In genomic region chr15:57053470-57053869, GRCh38 we compare ENCODE assay signal across 18 cellular contexts.
A peak's percentile ranks its signal among the peaks of the same experiment; 100 is the strongest.
DNase-seq lines count a peak whose midpoint lies in the region; ATAC-seq, FAIRE-seq and TF ChIP-seq lines count a peak whose summit lies in the region.
"Had no signal": no experiment of that assay in that cellular context is flagged by ENCODE, and none has a peak within 500 bp of the region (broad histone marks: within the 10 kb centered on the region; RNA-seq: fewer than 3 reads in every experiment).

No MANE protein-coding gene starts in this region.

- dilution Hi-C loops in IMR-90 (cut with HindIII; ENCODE audit: low sequenced_read_pairs, unreplicated experiment) (no loop called here), endothelial cell of umbilical vein (cut with MboI; ENCODE audit: extremely low pct_ligation_motif_present, low sequenced_read_pairs) (no loop called here)

- BruUV-seq in IMR-90 (replicated peaks; lab: Mats Ljungman, UMichigan): no TSS peak
- no TSS peak for BruUV-seq in endothelial cell of umbilical vein (replicated peaks; lab: Mats Ljungman, UMichigan)

- no peaks in the 10 kb centered on the region for H3K27me3 Mint-ChIP-seq in progenitor cell of endocrine pancreas
- no peaks in the 10 kb centered on the region for H3K27me3 Mint-ChIP-seq in CD4-positive, alpha-beta T cell

- H3K9me3 ChIP-seq in IMR-90 (ENCODE audit: control insufficient read depth, insufficient read depth, low read length): no peaks in the 10 kb centered on the region
- H3K9me3 ChIP-seq in endothelial cell of umbilical vein (replicated peaks; ENCODE audit: control insufficient read depth, insufficient read depth, low read length): no peaks in the 10 kb centered on the region
- H3K9me3 ChIP-seq in CD4-positive, alpha-beta T cell (ENCODE audit: control insufficient read depth, low read length): no peaks in the 10 kb centered on the region
- H3K9me3 ChIP-seq: Peyer's patch had no signal

- no peak overlapping the region for H4K8ac ChIP-seq in IMR-90 (ENCODE audit: low read depth in 2 of 2, low read length in 2 of 2)

- no peak overlapping the region for H3K18ac ChIP-seq in IMR-90 (ENCODE audit: low read depth, low read length)

- H3K9me3 Mint-ChIP-seq in progenitor cell of endocrine pancreas (ENCODE audit: low read depth): peaks cover 4% of the 10 kb centered on the region
- no peaks in the 10 kb centered on the region for H3K9me3 Mint-ChIP-seq in CD4-positive, alpha-beta T cell
- H3K9me3 Mint-ChIP-seq: CD14-positive monocyte had no signal

- H2BK120ac ChIP-seq in IMR-90 (ENCODE audit: low read depth, low read length): no peak overlapping the region

- H4K20me1 ChIP-seq in IMR-90 (ENCODE audit: insufficient read depth, low read length): peaks cover 33% of the 10 kb centered on the region
- H4K20me1 ChIP-seq in endothelial cell of umbilical vein (replicated peaks; ENCODE audit: control insufficient read depth, extremely low read depth, insufficient read depth, low read length): peaks cover 9% of the 10 kb centered on the region

- intact Hi-C loops in IMR-90 (cut with micrococcal nuclease) (no loop called here), endothelial cell of umbilical vein (cut with micrococcal nuclease) (no loop called here)
- intact Hi-C loops in CD4-positive, alpha-beta T cell (cut with DNase I, micrococcal nuclease): loop anchor here in 1 of 2 experiments (10.0 kb wide), 1 partner anchor 49 kb away; no protein-coding TSS in a partner anchor

- H2AK5ac ChIP-seq in IMR-90 (ENCODE audit: low read depth, low read length): no peak overlapping the region

- 85% methylated on average over 2 of the region's 4 CpGs; no CpG with 5 or more reads in 1 of the 2 experiments for WGBS in IMR-90 (ENCODE audit: extremely low coverage in 2 of 2, insufficient read length in 1 of 2), 2 experiments

- H3K4ac ChIP-seq in IMR-90 (ENCODE audit: low read depth, low read length): 0 out of 2 replicates have a peak overlapping the region, but pooled peaks have one; percentile 13

- H3K79me2 ChIP-seq in endothelial cell of umbilical vein (ENCODE audit: control insufficient read depth, insufficient read depth, low read length): peaks cover 95% of the 10 kb centered on the region

- TF ChIP-seq CTCF in IMR-90 (conservative IDR thresholded peaks at IDR 0.05; ENCODE audit: low read depth, low read length) (no peak), endothelial cell of umbilical vein (IDR thresholded peaks at IDR 0.05; ENCODE audit: extremely low read depth in 1 of 2, insufficient read depth in 1 of 2, low read depth in 1 of 2, low read length in 2 of 2) (no peak), progenitor cell of endocrine pancreas (IDR thresholded peaks at IDR 0.05; ENCODE audit: unreplicated experiment) (no peak)
- TF ChIP-seq CTCF in CD4-positive, alpha-beta T cell (IDR thresholded peaks at IDR 0.05): no peak

- H3K27me3 ChIP-seq in IMR-90 (ENCODE audit: control insufficient read depth, insufficient read depth, low read length) (no peaks in the 10 kb centered on the region), endothelial cell of umbilical vein (ENCODE audit: control insufficient read depth in 2 of 2, insufficient read depth in 2 of 2, low read length in 2 of 2) (no peaks in the 10 kb centered on the region)
- no peaks in the 10 kb centered on the region for H3K27me3 ChIP-seq in CD4-positive, alpha-beta T cell (ENCODE audit: control insufficient read depth, insufficient read depth, low read length)
- H3K27me3 ChIP-seq: Peyer's patch had no signal

- no peak for FAIRE-seq in endothelial cell of umbilical vein (lab: Jason Lieb, UNC)
- FAIRE-seq: GM19239 had no signal

- no peak overlapping the region for H4K5ac ChIP-seq in IMR-90 (ENCODE audit: low read depth, low read length)

- peak overlapping the region; percentile 22; the same call in 1 of the 2 replicates for H3K4me2 ChIP-seq in IMR-90 (ENCODE audit: low read depth, low read length)
- H3K4me2 ChIP-seq in endothelial cell of umbilical vein (ENCODE audit: insufficient read depth, low read length): peak overlapping the region; percentile 58

- H3K4me3 ChIP-seq in IMR-90 (ENCODE audit: insufficient read depth, low read depth, low read length): no peak overlapping the region
- no peak overlapping the region for H3K4me3 ChIP-seq in endothelial cell of umbilical vein (replicated peaks in 1 of 3; ENCODE audit: insufficient read depth in 1 of 3, low read depth in 1 of 3, low read length in 3 of 3)
- H3K4me3 ChIP-seq: Peyer's patch had no signal

- no peak for ATAC-seq in IMR-90 (ENCODE audit: low read depth)
- no peak for ATAC-seq in CD4-positive, alpha-beta T cell (ENCODE audit: poor library complexity)
- ATAC-seq in HG03196 (IDR thresholded peaks at IDR 0.05; ENCODE audit: unreplicated experiment): no peak

- H2BK15ac ChIP-seq in IMR-90 (ENCODE audit: low read depth, low read length): no peak overlapping the region

- no peak for DNase-seq in IMR-90
- peak; percentile 37 for DNase-seq in NCI-H69 (lab: John Stamatoyannopoulos, UW)
- no peak for DNase-seq in endothelial cell of umbilical vein (ENCODE audit: low read depth, low spot score)
- no peak for DNase-seq in progenitor cell of endocrine pancreas (ENCODE audit: low spot score, unreplicated experiment)
- DNase-seq in CD4-positive, alpha-beta T cell: no peak
- DNase-seq in DMS79 treated with DMSO at 0.1 percent for 48 hours (lab: John Stamatoyannopoulos, UW): no peak
- DNase-seq: ACHN, AML-193, COR-L47, H7, NCI-H1105 treated with DMSO at 0.1 percent for 48 hours, NCI-H2029, NCI-H2171 treated with DMSO at 0.1 percent for 48 hours, Peyer's patch, SHP77 had no signal

- peaks cover 29 to 61% of the 10 kb centered on the region in 2 experiments for H3K79me1 ChIP-seq in IMR-90 (ENCODE audit: low read depth in 1 of 2, low read length in 2 of 2)

- no peaks in the 10 kb centered on the region for H3K36me3 ChIP-seq in IMR-90 (ENCODE audit: control insufficient read depth, insufficient read depth, low read length)
- no peaks in the 10 kb centered on the region for H3K36me3 ChIP-seq in endothelial cell of umbilical vein (ENCODE audit: control insufficient read depth in 2 of 2, extremely low read depth in 1 of 2, insufficient read depth in 2 of 2, low read length in 2 of 2)
- H3K36me3 ChIP-seq: Peyer's patch had no signal

- H3K36me3 Mint-ChIP-seq in progenitor cell of endocrine pancreas (ENCODE audit: insufficient read depth): peaks cover 3% of the 10 kb centered on the region
- H3K36me3 Mint-ChIP-seq in CD4-positive, alpha-beta T cell (ENCODE audit: low read depth): peaks cover 6% of the 10 kb centered on the region

- H3K23ac ChIP-seq in IMR-90 (ENCODE audit: low read depth, low read length): no peak overlapping the region

- H3K4me3 Mint-ChIP-seq in progenitor cell of endocrine pancreas (ENCODE audit: low read depth): no peak overlapping the region
- no peak overlapping the region for H3K4me3 Mint-ChIP-seq in CD4-positive, alpha-beta T cell
- H3K4me3 Mint-ChIP-seq: CD14-positive monocyte had no signal

- H3K14ac ChIP-seq in IMR-90 (replicated peaks; ENCODE audit: low read depth, low read length): no peak overlapping the region

- no peak overlapping the region for H2AK9ac ChIP-seq in IMR-90 (replicated peaks; ENCODE audit: low read depth, low read length, poor library complexity)

- H3K4me1 ChIP-seq in IMR-90 (ENCODE audit: control insufficient read depth, insufficient read depth, low read length): peaks cover 18% of the 10 kb centered on the region
- H3K4me1 ChIP-seq in endothelial cell of umbilical vein (ENCODE audit: control insufficient read depth, extremely low read depth, insufficient read depth, low read length): peaks cover 27% of the 10 kb centered on the region

- POLR2A ChIA-PET in IMR-90 (lab: Charles Lee; ENCODE audit: unreplicated experiment) (no interaction called here), endothelial cell of umbilical vein (lab: Charles Lee) (no interaction called here)
- POLR2A ChIA-PET in CD4-positive, alpha-beta T cell (lab: Charles Lee): no interaction called here

- no peaks in the 10 kb centered on the region; the same call in 1 of the 2 replicates for H3K9me1 ChIP-seq in IMR-90 (ENCODE audit: insufficient read depth, low read length)
- no peaks in the 10 kb centered on the region for H3K9me1 ChIP-seq in endothelial cell of umbilical vein (replicated peaks; ENCODE audit: control insufficient read depth, extremely low read depth, insufficient read depth, low read length)

- H4K91ac ChIP-seq in IMR-90 (ENCODE audit: insufficient read depth, low read depth, low read length): no peak overlapping the region

- H3K27ac Mint-ChIP-seq in progenitor cell of endocrine pancreas: peak overlapping the region; percentile 78
- H3K27ac Mint-ChIP-seq in CD4-positive, alpha-beta T cell: no peak overlapping the region

- H3K27ac ChIP-seq in IMR-90 (ENCODE audit: insufficient read depth, low read length): no peak overlapping the region
- no peak overlapping the region for H3K27ac ChIP-seq in endothelial cell of umbilical vein (ENCODE audit: insufficient read depth, low read depth, low read length)
- H3K27ac ChIP-seq in CD4-positive, alpha-beta T cell (ENCODE audit: low read depth, low read length): no peak overlapping the region

- no peak for TF ChIP-seq RAD21 in IMR-90 (IDR thresholded peaks at IDR 0.05; ENCODE audit: low read length)

- H3K9ac ChIP-seq in IMR-90 (ENCODE audit: low read depth, low read length) (no peak overlapping the region), endothelial cell of umbilical vein (replicated peaks; ENCODE audit: extremely low read depth, insufficient read depth, low read length) (peak overlapping the region; percentile 3)

- in situ Hi-C loops in IMR-90 (cut with MboI; ENCODE audit: low sequenced_read_pairs): no loop called here

- no peak overlapping the region for H2BK20ac ChIP-seq in IMR-90 (ENCODE audit: low read depth, low read length)

- CTCF ChIA-PET in IMR-90 (lab: Yijun Ruan, JAX) (no interaction called here), endothelial cell of umbilical vein (lab: Charles Lee) (interaction anchor here (1.1 to 1.6 kb wide), 3 partner anchors 20 to 557 kb away, joined by 3 to 8 read pairs (median 5); no protein-coding TSS in a partner anchor)
- CTCF ChIA-PET in CD4-positive, alpha-beta T cell (lab: Charles Lee): no interaction called here

- H3K4me1 Mint-ChIP-seq in progenitor cell of endocrine pancreas (ENCODE audit: low read depth): peaks cover 42% of the 10 kb centered on the region
- H3K4me1 Mint-ChIP-seq in CD4-positive, alpha-beta T cell (ENCODE audit: low read depth): peaks cover 81% of the 10 kb centered on the region

- no peak for TF ChIP-seq POLR2A in IMR-90 (IDR thresholded peaks at IDR 0.05; ENCODE audit: low read depth, low read length)
- TF ChIP-seq POLR2A in endothelial cell of umbilical vein (IDR thresholded peaks at IDR 0.05; ENCODE audit: low read depth, low read length): no peak

- no peak overlapping the region for H3K56ac ChIP-seq in IMR-90 (ENCODE audit: extremely low read depth, insufficient read depth, low read length)

- no peak overlapping the region for H2AFZ ChIP-seq in IMR-90 (replicated peaks; ENCODE audit: low read length, poor library complexity)
- no peak overlapping the region for H2AFZ ChIP-seq in endothelial cell of umbilical vein (ENCODE audit: low read depth, low read length)

- peak overlapping the region; percentile 38 for H2BK5ac ChIP-seq in IMR-90 (ENCODE audit: low read depth, low read length, poor library complexity, severe bottlenecking)

TF ChIP-seq in IMR-90, 13 proteins besides CTCF, POLR2A, EP300 and RAD21 (continues in another document):
- TF ChIP-seq BHLHE40 (IDR thresholded peaks at IDR 0.05; ENCODE audit: low read depth, low read length): no peak
